10 cellular contexts compared by ENCODE assay signal in genomic region chr11:22169833-22170232, GRCh38. TPM values are rescaled to one million over a fixed set of nuclear protein-coding genes. Genes with fewer than 3 reads are reported as not detected.
DNase-seq lines count a peak whose midpoint lies in the region; ATAC-seq, FAIRE-seq and TF ChIP-seq lines count a peak whose summit lies in the region.
"Had no signal": no experiment of that assay in that cellular context is flagged by ENCODE, and none has a peak within 500 bp of the region (broad histone marks: within the 10 kb centered on the region; RNA-seq: fewer than 3 reads in every experiment).

No MANE protein-coding gene starts in this region.

- DNase-seq in NCI-H2107 treated with DMSO at 0.1 percent for 48 hours (lab: John Stamatoyannopoulos, UW; ENCODE audit: unreplicated experiment) (peak; percentile 11), NCI-H2107 (lab: John Stamatoyannopoulos, UW) (no peak), NCI-H2196 (lab: John Stamatoyannopoulos, UW; ENCODE audit: unreplicated experiment) (peak; percentile 4), bronchial epithelial cell (ENCODE audit: low read depth) (peak; percentile 32), psoas muscle (no peak), D341Med (ENCODE audit: low spot score) (no peak)
- DNase-seq in activated CD4-positive, alpha-beta memory T cell treated with anti-CD3 and anti-CD28 coated beads, Interleukin-2, amount 10 ng/mL, durations not matched to agents 7 days and 5 days: no peak
- DNase-seq in stimulated activated effector memory CD8-positive, alpha-beta T cell treated with anti-CD3 and anti-CD28 coated beads, Interleukin-12 subunit alpha, Interleukin-12 subunit beta, amount 100 ng/mL, for 72 hours (ENCODE audit: low spot score in 2 of 2): no peak
- DNase-seq: GOT3, NCI-H1436 treated with DMSO at 0.1 percent for 48 hours had no signal

- POLR2A ChIA-PET in activated CD4-positive, alpha-beta memory T cell treated with anti-CD3 and anti-CD28 coated beads, Interleukin-2, amount 10 ng/mL, durations not matched to agents 7 days and 5 days (lab: Charles Lee): no interaction called here

- intact Hi-C loops in psoas muscle (cut with DNase I): loop anchor here (1.0 to 10.0 kb wide), 3 partner anchors 42 to 132 kb away; no protein-coding TSS in a partner anchor

- CTCF ChIA-PET in activated CD4-positive, alpha-beta memory T cell treated with anti-CD3 and anti-CD28 coated beads, Interleukin-2, amount 10 ng/mL, durations not matched to agents 7 days and 5 days (lab: Charles Lee): no interaction called here

- H3K4me3 Mint-ChIP-seq in activated CD4-positive, alpha-beta memory T cell treated with anti-CD3 and anti-CD28 coated beads, Interleukin-2, amount 10 ng/mL, durations not matched to agents 7 days and 5 days: no peak overlapping the region
- H3K4me3 Mint-ChIP-seq in stimulated activated effector memory CD8-positive, alpha-beta T cell treated with anti-CD3 and anti-CD28 coated beads, Interleukin-12 subunit alpha, Interleukin-12 subunit beta, amount 100 ng/mL, for 72 hours: no peak overlapping the region

- H3K4me1 Mint-ChIP-seq in activated CD4-positive, alpha-beta memory T cell treated with anti-CD3 and anti-CD28 coated beads, Interleukin-2, amount 10 ng/mL, durations not matched to agents 7 days and 5 days: no peaks in the 10 kb centered on the region
- H3K4me1 Mint-ChIP-seq in stimulated activated effector memory CD8-positive, alpha-beta T cell treated with anti-CD3 and anti-CD28 coated beads, Interleukin-12 subunit alpha, Interleukin-12 subunit beta, amount 100 ng/mL, for 72 hours: no peaks in the 10 kb centered on the region

- H3K36me3 ChIP-seq in bronchial epithelial cell (ENCODE audit: control insufficient read depth, insufficient read depth, low read length) (no peaks in the 10 kb centered on the region), psoas muscle (ENCODE audit: insufficient read depth in 1 of 2, low read depth in 1 of 2) (no peaks in the 10 kb centered on the region)

- no peak overlapping the region for H3K27ac ChIP-seq in psoas muscle

- no peak overlapping the region for H3K27ac Mint-ChIP-seq in activated CD4-positive, alpha-beta memory T cell treated with anti-CD3 and anti-CD28 coated beads, Interleukin-2, amount 10 ng/mL, durations not matched to agents 7 days and 5 days
- H3K27ac Mint-ChIP-seq in stimulated activated effector memory CD8-positive, alpha-beta T cell treated with anti-CD3 and anti-CD28 coated beads, Interleukin-12 subunit alpha, Interleukin-12 subunit beta, amount 100 ng/mL, for 72 hours: no peak overlapping the region

- no peaks in the 10 kb centered on the region for H3K9me3 Mint-ChIP-seq in activated CD4-positive, alpha-beta memory T cell treated with anti-CD3 and anti-CD28 coated beads, Interleukin-2, amount 10 ng/mL, durations not matched to agents 7 days and 5 days
- no peaks in the 10 kb centered on the region for H3K9me3 Mint-ChIP-seq in stimulated activated effector memory CD8-positive, alpha-beta T cell treated with anti-CD3 and anti-CD28 coated beads, Interleukin-12 subunit alpha, Interleukin-12 subunit beta, amount 100 ng/mL, for 72 hours

- H3K4me3 ChIP-seq in bronchial epithelial cell (ENCODE audit: low read depth, low read length): no peak overlapping the region
- H3K4me3 ChIP-seq in psoas muscle: no peak overlapping the region

- H3K36me3 Mint-ChIP-seq in activated CD4-positive, alpha-beta memory T cell treated with anti-CD3 and anti-CD28 coated beads, Interleukin-2, amount 10 ng/mL, durations not matched to agents 7 days and 5 days (ENCODE audit: low read depth): no peaks in the 10 kb centered on the region
- no peaks in the 10 kb centered on the region for H3K36me3 Mint-ChIP-seq in stimulated activated effector memory CD8-positive, alpha-beta T cell treated with anti-CD3 and anti-CD28 coated beads, Interleukin-12 subunit alpha, Interleukin-12 subunit beta, amount 100 ng/mL, for 72 hours

- no peaks in the 10 kb centered on the region for H3K4me1 ChIP-seq in psoas muscle

- peak in 1 of 4 donors; percentile 60 for ATAC-seq in psoas muscle
- no peak for ATAC-seq in stimulated activated effector memory CD8-positive, alpha-beta T cell treated with anti-CD3 and anti-CD28 coated beads, Interleukin-12 subunit alpha, Interleukin-12 subunit beta, amount 100 ng/mL, for 72 hours

- H3K9me3 ChIP-seq in psoas muscle: no peaks in the 10 kb centered on the region

- TF ChIP-seq CTCF in bronchial epithelial cell (IDR thresholded peaks at IDR 0.05; ENCODE audit: insufficient read depth, low read length, severe bottlenecking): no peak
- TF ChIP-seq CTCF in psoas muscle (IDR thresholded peaks at IDR 0.05): peak; percentile 55

- WGBS in psoas muscle, 3 donors: 1 to 3% (median 2%) methylated on average over 2 of the region's 2 CpGs

- no peaks in the 10 kb centered on the region for H3K27me3 ChIP-seq in bronchial epithelial cell (ENCODE audit: control insufficient read depth, insufficient read depth, low read length)
- H3K27me3 ChIP-seq in psoas muscle (ENCODE audit: insufficient read depth in 3 of 3, low read length in 2 of 3): no peaks in the 10 kb centered on the region

- no peak for FAIRE-seq in bronchial epithelial cell (lab: Jason Lieb, UNC)

- H3K27me3 Mint-ChIP-seq in activated CD4-positive, alpha-beta memory T cell treated with anti-CD3 and anti-CD28 coated beads, Interleukin-2, amount 10 ng/mL, durations not matched to agents 7 days and 5 days: no peaks in the 10 kb centered on the region

RNA-seq across cellular contexts. Expression of gene ANO5, which starts 23.1 kb away (rescaled TPM):
- total RNA-seq in bronchial epithelial cell (0.13 and 0.26 TPM in 2 replicates), psoas muscle (10 to 100 TPM; 28.8 to 52.1 (median 40.6) TPM)
- 10 to 100 TPM in 2 of 3 donors, 1 to 10 TPM in 1; 2.6 to 15.9 (median 10.0) TPM for polyA plus RNA-seq in psoas muscle
- total RNA-seq in activated CD4-positive, alpha-beta memory T cell treated with anti-CD3 and anti-CD28 coated beads, Interleukin-2, amount 10 ng/mL, durations not matched to agents 7 days and 5 days: not detected

Comparison
In these comparisons a context has a peak if more than half of its experiments do, and no peak if none do; other contexts are left out.
1. DNase-seq: peak in NCI-H2107 treated with DMSO at 0.1 percent for 48 hours (single experiment), NCI-H2196 (single experiment) and bronchial epithelial cell (single experiment); none in NCI-H2107 (single experiment), psoas muscle (0 of 2), activated CD4-positive, alpha-beta memory T cell treated with anti-CD3 and anti-CD28 coated beads, Interleukin-2, amount 10 ng/mL, durations not matched to agents 7 days and 5 days (single experiment), D341Med (single experiment) and stimulated activated effector memory CD8-positive, alpha-beta T cell treated with anti-CD3 and anti-CD28 coated beads, Interleukin-12 subunit alpha, Interleukin-12 subunit beta, amount 100 ng/mL, for 72 hours (0 of 2).
2. RNA of gene ANO5, which starts 23.1 kb away (total RNA-seq): 28.8 to 52.1 TPM in psoas muscle; 0.13 to 0.26 TPM in bronchial epithelial cell and not detected in activated CD4-positive, alpha-beta memory T cell treated with anti-CD3 and anti-CD28 coated beads, Interleukin-2, amount 10 ng/mL, durations not matched to agents 7 days and 5 days; every median in the first group is over 10 times any median in the second.